28 cellular contexts compared by ENCODE assay signal in genomic region chr3:185942396-185942795, GRCh38. TPM values are rescaled to one million over a fixed set of nuclear protein-coding genes. Genes with fewer than 3 reads are reported as not detected.
A peak's percentile ranks its signal among the peaks of the same experiment; 100 is the strongest.
DNase-seq lines count a peak whose midpoint lies in the region; ATAC-seq, FAIRE-seq and TF ChIP-seq lines count a peak whose summit lies in the region.
"Had no signal": no experiment of that assay in that cellular context is flagged by ENCODE, and none has a peak within 500 bp of the region (broad histone marks: within the 10 kb centered on the region; RNA-seq: fewer than 3 reads in every experiment).

No MANE protein-coding gene starts in this region.

- H3K9me3 Mint-ChIP-seq in activated CD4-positive, alpha-beta T cell treated with anti-CD3 and anti-CD28 coated beads, Interleukin-2, amount 10 ng/mL, durations not matched to agents 7 days and 5 days: peaks cover 3% of the 10 kb centered on the region
- peaks cover 4% of the 10 kb centered on the region for H3K9me3 Mint-ChIP-seq in activated CD4-positive, alpha-beta T cell treated with anti-CD3 and anti-CD28 coated beads, Interleukin-2, amount 10 ng/mL, durations not matched to agents 24 days and 14 days
- H3K9me3 Mint-ChIP-seq: memory B cell; stimulated activated naive CD8-positive, alpha-beta T cell treated with anti-CD3 and anti-CD28 coated beads, Interleukin-15, Interleukin-2, amounts not matched to agents 100 ng/mL and 50 ng/mL, for 24 hours had no signal

- H3K36me3 Mint-ChIP-seq in activated CD4-positive, alpha-beta T cell treated with anti-CD3 and anti-CD28 coated beads, Interleukin-2, amount 10 ng/mL, durations not matched to agents 7 days and 5 days (ENCODE audit: low read depth): peaks cover 9% of the 10 kb centered on the region
- peaks cover 7% of the 10 kb centered on the region for H3K36me3 Mint-ChIP-seq in activated CD4-positive, alpha-beta T cell treated with anti-CD3 and anti-CD28 coated beads, Interleukin-2, amount 10 ng/mL, durations not matched to agents 24 days and 14 days (ENCODE audit: low read depth)

- POLR2A ChIA-PET in activated CD4-positive, alpha-beta T cell treated with anti-CD3 and anti-CD28 coated beads, Interleukin-2, amount 10 ng/mL, durations not matched to agents 7 days and 5 days (lab: Charles Lee): no interaction called here
- POLR2A ChIA-PET in PC-9 (lab: Charles Lee; ENCODE audit: unreplicated experiment): no interaction called here

- TF ChIP-seq CTCF in PC-9 (conservative IDR thresholded peaks at IDR 0.05) (no peak), pancreas (IDR thresholded peaks at IDR 0.05) (no peak)

- no peak overlapping the region for H3K27ac ChIP-seq in PC-9
- H3K27ac ChIP-seq in pancreas: peak overlapping the region; percentile 67 to 86 (median 76)
- H3K27ac ChIP-seq: 22Rv1, cardiac muscle cell had no signal

- no peaks in the 10 kb centered on the region for H4K20me1 ChIP-seq in PC-9 (ENCODE audit: insufficient read depth)

- BruUV-seq in PC-9 (replicated peaks; lab: Mats Ljungman, UMichigan): no TSS peak

- CTCF ChIA-PET in activated CD4-positive, alpha-beta T cell treated with anti-CD3 and anti-CD28 coated beads, Interleukin-2, amount 10 ng/mL, durations not matched to agents 7 days and 5 days (lab: Charles Lee): interaction anchor here (1.0 to 3.9 kb wide), 6 partner anchors 10 to 301 kb away, joined by 3 to 41 read pairs (median 8); no protein-coding TSS in a partner anchor
- CTCF ChIA-PET in PC-9 (lab: Charles Lee): interaction anchor here (2.6 kb wide), 1 partner anchor 16 kb away, joined by 13 read pairs; no protein-coding TSS in a partner anchor

- H3K9me3 ChIP-seq in PC-9 (ENCODE audit: insufficient read depth, low read depth) (no peaks in the 10 kb centered on the region), pancreas (no peaks in the 10 kb centered on the region)
- H3K9me3 ChIP-seq: thyroid gland had no signal

- 89 to 94% methylated on average over 3 of the region's 3 CpGs for WGBS in pancreas, 2 donors

- H3K4me2 ChIP-seq in PC-9: peak overlapping the region; percentile 60
- H3K4me2 ChIP-seq: smooth muscle cell had no signal

- peaks cover 25% of the 10 kb centered on the region for H3K4me1 Mint-ChIP-seq in activated CD4-positive, alpha-beta T cell treated with anti-CD3 and anti-CD28 coated beads, Interleukin-2, amount 10 ng/mL, durations not matched to agents 7 days and 5 days
- peaks cover 20% of the 10 kb centered on the region for H3K4me1 Mint-ChIP-seq in activated CD4-positive, alpha-beta T cell treated with anti-CD3 and anti-CD28 coated beads, Interleukin-2, amount 10 ng/mL, durations not matched to agents 24 days and 14 days

- FAIRE-seq in pancreas (lab: Jason Lieb, UNC): no peak
- FAIRE-seq: GM12878, H1 had no signal

- H3K27me3 ChIP-seq in PC-9 (ENCODE audit: insufficient read depth, low read depth) (no peaks in the 10 kb centered on the region), pancreas (no peaks in the 10 kb centered on the region)
- H3K27me3 ChIP-seq: cardiac muscle cell, thyroid gland had no signal

- H3F3A ChIP-seq in PC-9 (ENCODE audit: insufficient read depth, low read depth): peaks cover 60% of the 10 kb centered on the region

- H3K27me3 Mint-ChIP-seq in activated CD4-positive, alpha-beta T cell treated with anti-CD3 and anti-CD28 coated beads, Interleukin-2, amount 10 ng/mL, durations not matched to agents 7 days and 5 days: peaks cover 10% of the 10 kb centered on the region
- H3K27me3 Mint-ChIP-seq in activated CD4-positive, alpha-beta T cell treated with anti-CD3 and anti-CD28 coated beads, Interleukin-2, amount 10 ng/mL, durations not matched to agents 24 days and 14 days: peaks cover 10% of the 10 kb centered on the region

- H3K4me1 ChIP-seq in PC-9 (replicated peaks; ENCODE audit: insufficient read depth) (peaks cover 50% of the 10 kb centered on the region), pancreas (peaks cover 6 to 14% (median 10%) of the 10 kb centered on the region in 3 donors)

- H2AFZ ChIP-seq in PC-9: no peak overlapping the region

- peaks cover 4% of the 10 kb centered on the region for H3K79me2 ChIP-seq in PC-9 (ENCODE audit: low read depth)

- no peaks in the 10 kb centered on the region for H3K9me2 ChIP-seq in PC-9 (ENCODE audit: insufficient read depth)

- no peak overlapping the region for H3K4me3 Mint-ChIP-seq in activated CD4-positive, alpha-beta T cell treated with anti-CD3 and anti-CD28 coated beads, Interleukin-2, amount 10 ng/mL, durations not matched to agents 7 days and 5 days
- no peak overlapping the region for H3K4me3 Mint-ChIP-seq in activated CD4-positive, alpha-beta T cell treated with anti-CD3 and anti-CD28 coated beads, Interleukin-2, amount 10 ng/mL, durations not matched to agents 24 days and 14 days
- H3K4me3 Mint-ChIP-seq: activated CD4-positive, alpha-beta memory T cell treated with anti-CD3 and anti-CD28 coated beads, Interleukin-2, amount 10 ng/mL, durations not matched to agents 7 days and 5 days; activated T-helper 1 cell treated with anti-CD3 and anti-CD28 coated beads, Interleukin-12 subunit alpha, Interleukin-12 subunit beta, Interleukin-2, Interleukin-4 antibody, amounts not matched to agents 30 ng/mL and 10 ng/mL and 1 ng/mL, durations not matched to agents 14 hours and 24 hours and 36 hours; HFFc6; memory B cell; stimulated activated naive CD8-positive, alpha-beta T cell treated with anti-CD3 and anti-CD28 coated beads, Interleukin-15, Interleukin-2, amounts not matched to agents 100 ng/mL and 50 ng/mL, for 24 hours had no signal

- intact Hi-C loops in activated CD4-positive, alpha-beta T cell treated with anti-CD3 and anti-CD28 coated beads, Interleukin-2, amount 10 ng/mL, durations not matched to agents 24 days and 14 days (cut with micrococcal nuclease): loop anchor here (5.0 kb wide), 1 partner anchor 675 kb away; no protein-coding TSS in a partner anchor
- intact Hi-C loops in PC-9 (cut with micrococcal nuclease; ENCODE audit: unreplicated experiment): loop anchor here (2.0 to 5.0 kb wide), 3 partner anchors 34 to 880 kb away; no protein-coding TSS in a partner anchor
- intact Hi-C loops in pancreas (cut with DNase I): no loop called here

- H3K4me3 ChIP-seq in PC-9 (no peak overlapping the region), pancreas (no peak overlapping the region)
- H3K4me3 ChIP-seq: cardiac muscle cell, GM12878, smooth muscle cell, thyroid gland had no signal

- ATAC-seq in pancreas (no peak), HG03460 (IDR thresholded peaks at IDR 0.05; ENCODE audit: unreplicated experiment) (no peak), GM18858 (IDR thresholded peaks at IDR 0.05; ENCODE audit: unreplicated experiment) (no peak)

- peak overlapping the region; percentile 43 for H3K27ac Mint-ChIP-seq in activated CD4-positive, alpha-beta T cell treated with anti-CD3 and anti-CD28 coated beads, Interleukin-2, amount 10 ng/mL, durations not matched to agents 7 days and 5 days
- no peak overlapping the region for H3K27ac Mint-ChIP-seq in activated CD4-positive, alpha-beta T cell treated with anti-CD3 and anti-CD28 coated beads, Interleukin-2, amount 10 ng/mL, durations not matched to agents 24 days and 14 days
- H3K27ac Mint-ChIP-seq: activated CD4-positive, alpha-beta memory T cell treated with anti-CD3 and anti-CD28 coated beads, Interleukin-2, amount 10 ng/mL, durations not matched to agents 7 days and 5 days; activated T-helper 1 cell treated with anti-CD3 and anti-CD28 coated beads, Interleukin-12 subunit alpha, Interleukin-12 subunit beta, Interleukin-2, Interleukin-4 antibody, amounts not matched to agents 30 ng/mL and 10 ng/mL and 1 ng/mL, durations not matched to agents 14 hours and 24 hours and 36 hours; HFFc6; memory B cell; stimulated activated naive CD8-positive, alpha-beta T cell treated with anti-CD3 and anti-CD28 coated beads, Interleukin-15, Interleukin-2, amounts not matched to agents 100 ng/mL and 50 ng/mL, for 24 hours had no signal

- H3K36me3 ChIP-seq in PC-9 (ENCODE audit: low read depth) (no peaks in the 10 kb centered on the region), pancreas (no peaks in the 10 kb centered on the region)
- H3K36me3 ChIP-seq: cardiac muscle cell, thyroid gland had no signal

- DNase-seq in activated CD4-positive, alpha-beta T cell treated with anti-CD3 and anti-CD28 coated beads, Interleukin-2, amount 10 ng/mL, durations not matched to agents 7 days and 5 days: no peak
- no peak for DNase-seq in activated CD4-positive, alpha-beta T cell treated with anti-CD3 and anti-CD28 coated beads, Interleukin-2, amount 10 ng/mL, durations not matched to agents 24 days and 14 days
- DNase-seq in PC-9 (no peak), pancreas (no peak), AG08396 (ENCODE audit: low spot score) (no peak), amygdala (lab: John Stamatoyannopoulos, UW) (no peak)
- DNase-seq: activated CD4-positive, alpha-beta memory T cell treated with anti-CD3 and anti-CD28 coated beads, Interleukin-2, amount 10 ng/mL, durations not matched to agents 7 days and 5 days; activated CD8-positive, alpha-beta memory T cell treated with anti-CD3 and anti-CD28 coated beads, Interleukin-2, amount 50 U/mL, for 4 hours; activated naive CD4-positive, alpha-beta T cell treated with anti-CD3 and anti-CD28 coated beads, Interleukin-2, amount 50 U/mL, for 16 hours; cortex of kidney; erythroblast; glutamatergic neuron; HFFc6; NCI-H1092 treated with DMSO at 0.1 percent for 48 hours; NCI-H187; NCI-H510A; OCI-M1; thyroid gland had no signal

RNA-seq across cellular contexts. Expression of gene TRA2B, which starts 4.6 kb away (rescaled TPM):
- total RNA-seq in activated CD4-positive, alpha-beta T cell treated with anti-CD3 and anti-CD28 coated beads, Interleukin-2, amount 10 ng/mL, durations not matched to agents 7 days and 5 days: 100 to 1,000 TPM; 224 to 284 TPM
- 311 and 314 TPM in 2 replicates for total RNA-seq in activated CD4-positive, alpha-beta T cell treated with anti-CD3 and anti-CD28 coated beads, Interleukin-2, amount 10 ng/mL, durations not matched to agents 24 days and 14 days
- total RNA-seq in PC-9 (2021) (117 and 158 TPM in 2 replicates), pancreas (10 to 100 TPM; 27.4 to 59.1 (median 47.3) TPM)
- 10 to 100 TPM; 44.1 to 79.2 TPM for polyA plus RNA-seq in pancreas

Comparison
In these comparisons a context has a peak if more than half of its experiments do, and no peak if none do; other contexts are left out.
1. intact Hi-C loops: an anchor here in activated CD4-positive, alpha-beta T cell treated with anti-CD3 and anti-CD28 coated beads, Interleukin-2, amount 10 ng/mL, durations not matched to agents 24 days and 14 days (5.0 kb wide) and PC-9 (2.0 to 5.0 kb wide); none called in pancreas.